ENCODE assay signal across 9 cellular contexts in genomic region chr7:923108-924041, GRCh38. TPM values are rescaled to one million over a fixed set of nuclear protein-coding genes. Genes with fewer than 3 reads are reported as not detected.
A peak's percentile ranks its signal among the peaks of the same experiment; 100 is the strongest.
DNase-seq lines count a peak whose midpoint lies in the region; ATAC-seq lines count a peak whose summit lies in the region.
"Had no signal": no experiment of that assay in that cellular context is flagged by ENCODE, and none has a peak within 500 bp of the region (broad histone marks: within the 10 kb centered on the region; RNA-seq: fewer than 3 reads in every experiment).

No MANE protein-coding gene starts in this region.

- no peak overlapping the region for H3K9ac ChIP-seq in SK-N-MC (ENCODE audit: insufficient read length)

- H3K36me3 Mint-ChIP-seq in activated naive CD4-positive, alpha-beta T cell treated with anti-CD3 and anti-CD28 coated beads, Interleukin-2, amount 10 ng/mL, durations not matched to agents 7 days and 5 days, result no peaks in the 10 kb centered on the region

- H3K4me1 Mint-ChIP-seq in activated naive CD4-positive, alpha-beta T cell treated with anti-CD3 and anti-CD28 coated beads, Interleukin-2, amount 10 ng/mL, durations not matched to agents 7 days and 5 days, result peaks cover 30% of the 10 kb centered on the region

- no peak overlapping the region for H3K27ac ChIP-seq in SK-N-MC

- CTCF ChIA-PET in activated naive CD4-positive, alpha-beta T cell treated with anti-CD3 and anti-CD28 coated beads, Interleukin-2, amount 10 ng/mL, durations not matched to agents 7 days and 5 days (lab: Charles Lee), result interaction anchor here (1.1 to 2.4 kb wide), 2 partner anchors 14 to 254 kb away, joined by 4 to 6 read pairs; no protein-coding TSS in a partner anchor

- H3K9me3 ChIP-seq in SK-N-MC (ENCODE audit: low read depth, low read length), result no peaks in the 10 kb centered on the region

- ATAC-seq in GM19023 (IDR thresholded peaks at IDR 0.05; ENCODE audit: unreplicated experiment) (peak; percentile 79), HG03159 (IDR thresholded peaks at IDR 0.05; ENCODE audit: unreplicated experiment) (peak; percentile 86)

- no peaks in the 10 kb centered on the region for H3K9me3 Mint-ChIP-seq in activated naive CD4-positive, alpha-beta T cell treated with anti-CD3 and anti-CD28 coated beads, Interleukin-2, amount 10 ng/mL, durations not matched to agents 7 days and 5 days

- H3K36me3 ChIP-seq in SK-N-MC (ENCODE audit: insufficient read depth, low read length), result no peaks in the 10 kb centered on the region

- no peak overlapping the region for H3K4me3 ChIP-seq in SK-N-MC

- H3K27ac Mint-ChIP-seq in activated naive CD4-positive, alpha-beta T cell treated with anti-CD3 and anti-CD28 coated beads, Interleukin-2, amount 10 ng/mL, durations not matched to agents 7 days and 5 days, result peak overlapping the region; percentile 93

- peak overlapping the region; percentile 85 for H3K4me3 Mint-ChIP-seq in activated naive CD4-positive, alpha-beta T cell treated with anti-CD3 and anti-CD28 coated beads, Interleukin-2, amount 10 ng/mL, durations not matched to agents 7 days and 5 days

- DNase-seq in AG08395 (ENCODE audit: low spot score) (peak; percentile 50), SK-N-MC (ENCODE audit: low read depth, low spot score) (peak; percentile 2), kidney glomerular epithelial cell (lab: John Stamatoyannopoulos, UW) (peak; percentile 39), dermis blood vessel endothelial cell (no peak)
- peak; percentile 97 for DNase-seq in activated naive CD4-positive, alpha-beta T cell treated with anti-CD3 and anti-CD28 coated beads, Interleukin-2, amount 10 ng/mL, durations not matched to agents 7 days and 5 days
- DNase-seq in stimulated activated CD4-positive, alpha-beta T cell treated with anti-CD3 and anti-CD28 coated beads, TNF-alpha, amount 100 ng/mL, for 4 hours (ENCODE audit: low read depth in 3 of 3), result peak; percentile 75 to 88 (median 83)

- H3K27me3 Mint-ChIP-seq in activated naive CD4-positive, alpha-beta T cell treated with anti-CD3 and anti-CD28 coated beads, Interleukin-2, amount 10 ng/mL, durations not matched to agents 7 days and 5 days, result peaks cover 16% of the 10 kb centered on the region

RNA-seq across cellular contexts. Expression of gene ADAP1, which starts 31.1 kb away (rescaled TPM):
- 1.7 and 2.9 TPM in 2 replicates for total RNA-seq in dermis blood vessel endothelial cell

RNA-seq across cellular contexts. Expression of gene GET4, which starts 47.0 kb away (rescaled TPM):
- total RNA-seq in dermis blood vessel endothelial cell, result 35.4 and 45.0 TPM in 2 replicates

RNA-seq across cellular contexts. Expression of gene COX19, which starts 52.0 kb away (rescaled TPM):
- 7.2 and 12.4 TPM in 2 replicates for total RNA-seq in dermis blood vessel endothelial cell

RNA-seq across cellular contexts. Expression of gene CYP2W1, which starts 59.6 kb away (rescaled TPM):
- total RNA-seq in dermis blood vessel endothelial cell, result not detected in 2 replicates
- total RNA-seq: kidney epithelial cell had no signal
